ENCODE assay signal across 12 cellular contexts in the genomic region with DNA sequence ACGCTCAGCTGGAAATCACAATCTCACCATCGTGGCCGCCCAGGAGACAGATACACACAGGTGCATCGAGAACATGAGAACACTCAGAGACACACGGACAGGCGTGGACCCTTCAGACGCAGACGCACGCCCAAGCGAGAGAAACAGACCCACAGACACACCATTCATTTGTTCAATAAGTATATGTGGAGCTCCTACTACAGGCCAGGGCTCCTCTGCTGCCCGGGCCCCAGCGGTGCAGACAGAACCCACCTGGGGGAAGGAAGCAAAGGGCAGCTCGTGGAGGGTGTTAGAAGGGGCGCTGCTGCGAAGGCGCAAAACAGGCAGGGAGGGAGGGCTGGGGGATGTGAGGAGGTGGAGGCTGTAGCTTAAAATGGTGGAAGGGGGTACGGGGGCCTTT. TPM values are rescaled to one million over a fixed set of nuclear protein-coding genes. Genes with fewer than 3 reads are reported as not detected.
DNase-seq lines count a peak whose midpoint lies in the region; ATAC-seq, FAIRE-seq and TF ChIP-seq lines count a peak whose summit lies in the region.
"Had no signal": no experiment of that assay in that cellular context is flagged by ENCODE, and none has a peak within 500 bp of the region (broad histone marks: within the 10 kb centered on the region; RNA-seq: fewer than 3 reads in every experiment).

No MANE protein-coding gene starts in this region.

- peak overlapping the region in 2 of 3 donors; percentile 63 to 71 for H3K27ac Mint-ChIP-seq in CD4-positive, CD25-positive, alpha-beta regulatory T cell
- H3K27ac Mint-ChIP-seq in GM23338, result peak overlapping the region; percentile 63; the same call in 1 of the 2 replicates
- no peak overlapping the region for H3K27ac Mint-ChIP-seq in activated T-helper 2 cell treated with anti-CD3 and anti-CD28 coated beads, Interferon-gamma antibody, Interleukin-2, Interleukin-4, amounts not matched to agents 10 μg/mL and 5 μg/mL and 100 μg/mL, durations not matched to agents 14 hours and 24 hours and 36 hours
- peak overlapping the region in 5 of 10 donors; percentile 18 to 84 (median 75) for H3K27ac Mint-ChIP-seq in naive thymus-derived CD8-positive, alpha-beta T cell

- H3K9me2 ChIP-seq in GM23338 (ENCODE audit: insufficient read depth), result no peaks in the 10 kb centered on the region

- TF ChIP-seq CTCF in GM23338 (conservative IDR thresholded peaks at IDR 0.05; ENCODE audit: low read depth in 2 of 2), result no peak

- 0 out of 2 replicates have a peak, but pooled peaks cover 5% of the 10 kb centered on the region for H3F3A ChIP-seq in GM23338 (replicated peaks; ENCODE audit: low read depth)

- H3K4me2 ChIP-seq in GM23338, result no peak overlapping the region; the same call in 1 of the 2 replicates

- peak overlapping the region; percentile 37 to 88 (median 76) for H3K4me3 Mint-ChIP-seq in CD4-positive, CD25-positive, alpha-beta regulatory T cell
- H3K4me3 Mint-ChIP-seq in GM23338, result peak overlapping the region; percentile 66; the same call in 2 of the 3 replicates
- H3K4me3 Mint-ChIP-seq in activated T-helper 2 cell treated with anti-CD3 and anti-CD28 coated beads, Interferon-gamma antibody, Interleukin-2, Interleukin-4, amounts not matched to agents 10 μg/mL and 5 μg/mL and 100 μg/mL, durations not matched to agents 14 hours and 24 hours and 36 hours (ENCODE audit: low read depth), result peak overlapping the region; percentile 79
- H3K4me3 Mint-ChIP-seq in naive thymus-derived CD8-positive, alpha-beta T cell, result peak overlapping the region; percentile 65 to 88 (median 84)

- no peaks in the 10 kb centered on the region for H3K27me3 Mint-ChIP-seq in CD4-positive, CD25-positive, alpha-beta regulatory T cell
- H3K27me3 Mint-ChIP-seq in GM23338 (ENCODE audit: insufficient read depth, low read depth, poor library complexity), result peaks cover 17% of the 10 kb centered on the region
- H3K27me3 Mint-ChIP-seq in activated T-helper 2 cell treated with anti-CD3 and anti-CD28 coated beads, Interferon-gamma antibody, Interleukin-2, Interleukin-4, amounts not matched to agents 10 μg/mL and 5 μg/mL and 100 μg/mL, durations not matched to agents 14 hours and 24 hours and 36 hours (ENCODE audit: low read depth), result peaks cover 3% of the 10 kb centered on the region
- peaks cover 0 to 3% (median 0%) of the 10 kb centered on the region in 5 donors for H3K27me3 Mint-ChIP-seq in naive thymus-derived CD8-positive, alpha-beta T cell

- H4K20me1 ChIP-seq in GM23338 (replicated peaks; ENCODE audit: insufficient read depth), result no peaks in the 10 kb centered on the region

- POLR2A ChIA-PET in naive thymus-derived CD8-positive, alpha-beta T cell (lab: Charles Lee), result interaction anchor here (1.3 kb wide), 2 partner anchors 96 to 206 kb away, joined by 3 to 6 read pairs; partner anchors contain the start of genes MANBAL, MROH8 and RPN2

- H3K36me3 Mint-ChIP-seq in CD4-positive, CD25-positive, alpha-beta regulatory T cell, result peaks cover 4% of the 10 kb centered on the region
- peaks cover 20% of the 10 kb centered on the region for H3K36me3 Mint-ChIP-seq in GM23338 (ENCODE audit: low read depth)
- H3K36me3 Mint-ChIP-seq in activated T-helper 2 cell treated with anti-CD3 and anti-CD28 coated beads, Interferon-gamma antibody, Interleukin-2, Interleukin-4, amounts not matched to agents 10 μg/mL and 5 μg/mL and 100 μg/mL, durations not matched to agents 14 hours and 24 hours and 36 hours (ENCODE audit: low read depth), result no peaks in the 10 kb centered on the region
- no peaks in the 10 kb centered on the region for H3K36me3 Mint-ChIP-seq in naive thymus-derived CD8-positive, alpha-beta T cell

- no peak for ATAC-seq in CD4-positive, CD25-positive, alpha-beta regulatory T cell (ENCODE audit: low read depth in 2 of 2)
- ATAC-seq in GM23338 (no peak), GM19452 (IDR thresholded peaks at IDR 0.05; ENCODE audit: unreplicated experiment) (no peak)
- no peak for ATAC-seq in naive thymus-derived CD8-positive, alpha-beta T cell

- no peak for FAIRE-seq in RCC 7860 (lab: Jason Lieb, UNC)

- H3K9me3 ChIP-seq in CD4-positive, CD25-positive, alpha-beta regulatory T cell (ENCODE audit: control insufficient read depth in 2 of 2, low read length in 2 of 2), result no peaks in the 10 kb centered on the region
- H3K9me3 ChIP-seq: prostate gland had no signal

- no peak for DNase-seq in CD4-positive, CD25-positive, alpha-beta regulatory T cell
- DNase-seq in GM23338 (ENCODE audit: low spot score) (no peak), RCC 7860 (ENCODE audit: low spot score) (no peak)
- DNase-seq in activated T-helper 2 cell treated with anti-CD3 and anti-CD28 coated beads, Interferon-gamma antibody, Interleukin-2, Interleukin-4, amounts not matched to agents 10 μg/mL and 5 μg/mL and 100 μg/mL, durations not matched to agents 14 hours and 24 hours and 36 hours (ENCODE audit: low spot score), result no peak
- peak in 1 of 10 donors; percentile 32 for DNase-seq in naive thymus-derived CD8-positive, alpha-beta T cell
- no peak for DNase-seq in stimulated activated CD4-positive, alpha-beta T cell treated with anti-CD3 and anti-CD28 coated beads, Interleukin-12 subunit alpha, Interleukin-12 subunit beta, amount 100 ng/mL, for 4 hours
- DNase-seq in stimulated activated naive CD4-positive, alpha-beta T cell treated with Interleukin-2 at 50 U/mL for 16 hours (lab: John Stamatoyannopoulos, UW), result no peak
- DNase-seq: COR-L47, NCI-H526 treated with DMSO at 0.1 percent for 48 hours had no signal

- H3K79me2 ChIP-seq in GM23338 (replicated peaks; ENCODE audit: insufficient read depth), result 0 out of 2 replicates have a peak, but pooled peaks cover 3% of the 10 kb centered on the region

- H3K4me1 ChIP-seq in CD4-positive, CD25-positive, alpha-beta regulatory T cell (ENCODE audit: control insufficient read depth, insufficient read depth, low read length, poor library complexity, severe bottlenecking), result peaks cover 5% of the 10 kb centered on the region
- no peaks in the 10 kb centered on the region for H3K4me1 ChIP-seq in GM23338 (ENCODE audit: insufficient read depth)
- H3K4me1 ChIP-seq: prostate gland had no signal

- no peaks in the 10 kb centered on the region for H3K36me3 ChIP-seq in CD4-positive, CD25-positive, alpha-beta regulatory T cell (ENCODE audit: control insufficient read depth, insufficient read depth, low read length)
- H3K36me3 ChIP-seq in GM23338 (ENCODE audit: insufficient read depth), result no peaks in the 10 kb centered on the region
- H3K36me3 ChIP-seq: prostate gland had no signal

- no peak overlapping the region for H3K4me3 ChIP-seq in CD4-positive, CD25-positive, alpha-beta regulatory T cell (ENCODE audit: low read depth, low read length)
- H3K4me3 ChIP-seq in GM23338, result no peak overlapping the region
- H3K4me3 ChIP-seq: SK-N-MC had no signal

- intact Hi-C loops in activated T-helper 2 cell treated with anti-CD3 and anti-CD28 coated beads, Interferon-gamma antibody, Interleukin-2, Interleukin-4, amounts not matched to agents 10 μg/mL and 5 μg/mL and 100 μg/mL, durations not matched to agents 14 hours and 24 hours and 36 hours (cut with micrococcal nuclease), result loop anchor here (10.0 kb wide), 1 partner anchor 190 kb away; no protein-coding TSS in a partner anchor

- no peaks in the 10 kb centered on the region for H3K9me3 Mint-ChIP-seq in CD4-positive, CD25-positive, alpha-beta regulatory T cell
- no peaks in the 10 kb centered on the region for H3K9me3 Mint-ChIP-seq in GM23338
- no peaks in the 10 kb centered on the region for H3K9me3 Mint-ChIP-seq in activated T-helper 2 cell treated with anti-CD3 and anti-CD28 coated beads, Interferon-gamma antibody, Interleukin-2, Interleukin-4, amounts not matched to agents 10 μg/mL and 5 μg/mL and 100 μg/mL, durations not matched to agents 14 hours and 24 hours and 36 hours
- H3K9me3 Mint-ChIP-seq in naive thymus-derived CD8-positive, alpha-beta T cell, result no peaks in the 10 kb centered on the region

- H3K27ac ChIP-seq in CD4-positive, CD25-positive, alpha-beta regulatory T cell (ENCODE audit: insufficient read depth, low read length, poor library complexity, severe bottlenecking), result no peak overlapping the region
- no peak overlapping the region for H3K27ac ChIP-seq in GM23338 (ENCODE audit: low read depth)
- H3K27ac ChIP-seq: prostate gland, SK-N-MC had no signal

- H2AFZ ChIP-seq in GM23338, result no peak overlapping the region

- no peaks in the 10 kb centered on the region for H3K27me3 ChIP-seq in CD4-positive, CD25-positive, alpha-beta regulatory T cell (ENCODE audit: control insufficient read depth, insufficient read depth, low read length)
- no peaks in the 10 kb centered on the region for H3K27me3 ChIP-seq in GM23338 (ENCODE audit: insufficient read depth)

- H3K4me1 Mint-ChIP-seq in CD4-positive, CD25-positive, alpha-beta regulatory T cell, result peaks cover 0 to 6% (median 2%) of the 10 kb centered on the region in 4 donors
- peaks cover 4% of the 10 kb centered on the region for H3K4me1 Mint-ChIP-seq in GM23338
- peaks cover 5% of the 10 kb centered on the region for H3K4me1 Mint-ChIP-seq in activated T-helper 2 cell treated with anti-CD3 and anti-CD28 coated beads, Interferon-gamma antibody, Interleukin-2, Interleukin-4, amounts not matched to agents 10 μg/mL and 5 μg/mL and 100 μg/mL, durations not matched to agents 14 hours and 24 hours and 36 hours (ENCODE audit: low read depth)
- H3K4me1 Mint-ChIP-seq in naive thymus-derived CD8-positive, alpha-beta T cell, result peaks cover 5 to 19% (median 7%) of the 10 kb centered on the region in 4 donors

TF ChIP-seq in GM23338, 12 proteins besides CTCF, POLR2A, EP300 and RAD21 (continues in another document):
- TF ChIP-seq JUNB (IDR thresholded peaks at IDR 0.05; ENCODE audit: unreplicated experiment), result no peak
- TF ChIP-seq CREB1 (CRISPR knock-in tag; IDR thresholded peaks at IDR 0.05; ENCODE audit: low read depth), result no peak
- TF ChIP-seq, protein P1, sequence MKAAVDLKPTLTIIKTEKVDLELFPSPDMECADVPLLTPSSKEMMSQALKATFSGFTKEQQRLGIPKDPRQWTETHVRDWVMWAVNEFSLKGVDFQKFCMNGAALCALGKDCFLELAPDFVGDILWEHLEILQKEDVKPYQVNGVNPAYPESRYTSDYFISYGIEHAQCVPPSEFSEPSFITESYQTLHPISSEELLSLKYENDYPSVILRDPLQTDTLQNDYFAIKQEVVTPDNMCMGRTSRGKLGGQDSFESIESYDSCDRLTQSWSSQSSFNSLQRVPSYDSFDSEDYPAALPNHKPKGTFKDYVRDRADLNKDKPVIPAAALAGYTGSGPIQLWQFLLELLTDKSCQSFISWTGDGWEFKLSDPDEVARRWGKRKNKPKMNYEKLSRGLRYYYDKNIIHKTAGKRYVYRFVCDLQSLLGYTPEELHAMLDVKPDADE (IDR thresholded peaks at IDR 0.05), result no peak

RNA-seq across cellular contexts. Expression of gene SRC, which starts 39.2 kb away (rescaled TPM):
- 5.5 TPM for total RNA-seq in CD4-positive, CD25-positive, alpha-beta regulatory T cell
- under 1 TPM in 3 of 4 donors, not detected in 1; 0.29 to 0.56 (median 0.55) TPM for polyA plus RNA-seq in CD4-positive, CD25-positive, alpha-beta regulatory T cell
- total RNA-seq in GM23338 (2014; rRNA removed; shearing (Covaris generic)), result 25.9 and 34.6 TPM in 2 replicates
- 7.1 and 8.0 TPM in 2 replicates for polyA plus RNA-seq in GM23338 (2016; fragmentation: Nextera tagmentation; extraction: Ambion mirVana)
- 3.5 and 6.4 TPM in 2 replicates for total RNA-seq in activated T-helper 2 cell treated with anti-CD3 and anti-CD28 coated beads, Interferon-gamma antibody, Interleukin-2, Interleukin-4, amounts not matched to agents 10 μg/mL and 5 μg/mL and 100 μg/mL, durations not matched to agents 14 hours and 24 hours and 36 hours
- 1 to 10 TPM in 1 of 2 experiments, under 1 TPM in 1; 0.60 to 2.4 TPM for total RNA-seq in naive thymus-derived CD8-positive, alpha-beta T cell
- polyA plus RNA-seq in naive thymus-derived CD8-positive, alpha-beta T cell, result under 1 TPM in 1 of 3 donors, not detected in 2; 0.07 TPM
